In the genomic region with DNA sequence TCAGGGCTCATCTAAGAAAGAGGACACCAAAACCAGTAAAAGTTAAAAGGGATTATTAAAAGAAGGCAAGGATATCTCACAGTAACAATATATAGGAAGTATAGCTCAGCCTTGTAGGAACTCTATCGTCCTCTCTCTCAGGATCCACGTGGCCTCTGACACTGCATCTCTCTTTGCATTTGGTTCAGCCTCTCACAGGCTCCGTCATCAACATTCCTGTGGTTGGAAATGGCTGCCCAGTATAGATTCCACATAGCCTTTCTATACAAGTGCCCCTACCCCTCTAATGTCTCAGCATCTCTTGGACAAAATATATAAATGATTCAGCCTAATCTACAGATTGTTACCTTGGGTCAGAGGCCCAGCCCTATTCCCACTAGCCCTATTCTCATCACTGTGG, we compare ENCODE assay signal across 21 cellular contexts.
DNase-seq lines count a peak whose midpoint lies in the region; ATAC-seq and TF ChIP-seq lines count a peak whose summit lies in the region.
"Had no signal": no experiment of that assay in that cellular context is flagged by ENCODE, and none has a peak within 500 bp of the region (broad histone marks: within the 10 kb centered on the region; RNA-seq: fewer than 3 reads in every experiment).

No MANE protein-coding gene starts in this region.

- H3K9ac ChIP-seq in H9 (ENCODE audit: extremely low read depth, insufficient read length, low read length), result no peak overlapping the region

- no peaks in the 10 kb centered on the region for H3K79me1 ChIP-seq in H9 (ENCODE audit: insufficient read depth, low read depth, low read length, poor library complexity, severe bottlenecking)

- DNase-seq in A172 (ENCODE audit: low spot score) (peak; percentile 19), H4 (ENCODE audit: low spot score) (peak; percentile 65), RPMI7951 (ENCODE audit: low read depth) (peak; percentile 16), fibroblast of peridontal ligament (ENCODE audit: extremely low read depth) (peak; percentile 8), H9 (no peak), tibial nerve (ENCODE audit: low spot score in 2 of 2) (no peak), thyroid gland (no peak)
- DNase-seq: GOT3; KG1; NCI-H1092 treated with DMSO at 0.1 percent for 48 hours; NCI-H2029 treated with DMSO at 0.1 percent for 48 hours; NCI-H226; NCI-H510A treated with DMSO at 0.1 percent for 48 hours; NCI-H748 treated with DMSO at 0.1 percent for 48 hours; NK-92 treated with Interleukin-12 subunit alpha and Interleukin-12 subunit beta, amount 100 ng/mL, for 24 hours; Peyer's patch; SW 1271 had no signal

- no peaks in the 10 kb centered on the region for H3K27me3 ChIP-seq in H9 (ENCODE audit: insufficient read depth, low read length)
- no peaks in the 10 kb centered on the region for H3K27me3 ChIP-seq in tibial nerve
- H3K27me3 ChIP-seq in thyroid gland, result no peaks in the 10 kb centered on the region
- H3K27me3 ChIP-seq: Peyer's patch had no signal

- H2BK20ac ChIP-seq in H9 (ENCODE audit: low read depth, low read length, poor library complexity, severe bottlenecking), result no peak overlapping the region

- no CpG with 5 or more reads among the region's 3 CpGs for WGBS in H9 (ENCODE audit: extremely low coverage, insufficient read length, low lambda C conversion rate)
- 42 to 47% methylated on average over 3 of the region's 3 CpGs for WGBS in tibial nerve, 2 donors
- 60 to 62% methylated on average over 3 of the region's 3 CpGs for WGBS in thyroid gland, 2 donors

- H3K36me3 ChIP-seq in tibial nerve (no peaks in the 10 kb centered on the region), thyroid gland (no peaks in the 10 kb centered on the region)
- H3K36me3 ChIP-seq: Peyer's patch, SJSA1 had no signal

- no peak overlapping the region for H3K18ac ChIP-seq in H9 (ENCODE audit: insufficient read length, low read depth, low read length)

- H4K8ac ChIP-seq in H9 (replicated peaks; ENCODE audit: insufficient read length, low read depth, low read length), result no peak overlapping the region

- H3K4me3 ChIP-seq in tibial nerve, result no peak overlapping the region
- no peak overlapping the region for H3K4me3 ChIP-seq in thyroid gland (replicated peaks in 1 of 3)
- H3K4me3 ChIP-seq: GM12878, Peyer's patch, SJSA1 had no signal

- H3K4me1 Mint-ChIP-seq in H9, result peaks cover 0 to 4% of the 10 kb centered on the region in 2 experiments; a peak in 1 of 4 replicates

- H3K14ac ChIP-seq in H9 (ENCODE audit: insufficient read depth, low read length), result no peak overlapping the region

- H3K4ac ChIP-seq in H9 (ENCODE audit: low read depth, low read length), result no peak overlapping the region

- no peak overlapping the region for H4K5ac ChIP-seq in H9 (ENCODE audit: insufficient read length, low read depth, low read length)

- no peak for TF ChIP-seq CTCF in H9 (conservative IDR thresholded peaks at IDR 0.05)
- TF ChIP-seq CTCF in tibial nerve (IDR thresholded peaks at IDR 0.05), result no peak
- no peak for TF ChIP-seq CTCF in thyroid gland (IDR thresholded peaks at IDR 0.05)

- H3K9me3 ChIP-seq in H9 (ENCODE audit: control insufficient read depth, low read depth, low read length) (no peaks in the 10 kb centered on the region), tibial nerve (no peaks in the 10 kb centered on the region), thyroid gland (no peaks in the 10 kb centered on the region)
- H3K9me3 ChIP-seq: Peyer's patch, SJSA1 had no signal

- H3K9me3 Mint-ChIP-seq in H9, result no peaks in the 10 kb centered on the region

- H3K56ac ChIP-seq in H9 (ENCODE audit: insufficient read length, low read depth, low read length), result no peak overlapping the region

- no peak for TF ChIP-seq EP300 in tibial nerve (IDR thresholded peaks at IDR 0.05)

- H3K4me1 ChIP-seq in H9 (ENCODE audit: insufficient read depth, low read length), result no peaks in the 10 kb centered on the region
- H3K4me1 ChIP-seq in tibial nerve, result no peaks in the 10 kb centered on the region
- no peaks in the 10 kb centered on the region for H3K4me1 ChIP-seq in thyroid gland
- H3K4me1 ChIP-seq: Peyer's patch, SJSA1 had no signal

- no peak overlapping the region for H4K91ac ChIP-seq in H9 (ENCODE audit: insufficient read length, low read depth, low read length)

- intact Hi-C loops in thyroid gland (cut with DNase I), result no loop called here

- H3K27ac Mint-ChIP-seq in H9, result no peak overlapping the region

- no peak overlapping the region for H3K27ac ChIP-seq in H9 (ENCODE audit: insufficient read length, low read depth, low read length)
- H3K27ac ChIP-seq in tibial nerve, result no peak overlapping the region
- H3K27ac ChIP-seq in thyroid gland, result no peak overlapping the region
- H3K27ac ChIP-seq: C4-2B, Peyer's patch, SJSA1 had no signal

- no peaks in the 10 kb centered on the region for H3K36me3 Mint-ChIP-seq in H9 (ENCODE audit: insufficient read depth in 1 of 3, low read depth in 3 of 3)

- no peak for ATAC-seq in GM21529 (IDR thresholded peaks at IDR 0.05; ENCODE audit: unreplicated experiment)
- ATAC-seq: GM12878 had no signal

- H2BK15ac ChIP-seq in H9 (ENCODE audit: low read depth, low read length), result no peak overlapping the region

- no peak for TF ChIP-seq POLR2A in tibial nerve (IDR thresholded peaks at IDR 0.05)
- TF ChIP-seq POLR2A in thyroid gland (IDR thresholded peaks at IDR 0.05), result no peak

- H3K79me2 ChIP-seq in H9 (ENCODE audit: insufficient read depth, low read length), result no peaks in the 10 kb centered on the region

- H2AFZ ChIP-seq in H9 (ENCODE audit: low read length), result no peak overlapping the region

- H3T11ph ChIP-seq in H9 (ENCODE audit: low read length), result no peak overlapping the region

- H3K27me3 Mint-ChIP-seq in H9 (ENCODE audit: low read depth), result no peaks in the 10 kb centered on the region; the same call in 1 of the 2 replicates

- H2AK5ac ChIP-seq in H9 (ENCODE audit: insufficient read length, low read length), result no peak overlapping the region

- H3K23ac ChIP-seq in H9 (ENCODE audit: insufficient read length, low read depth, low read length), result no peak overlapping the region

- H3K4me3 Mint-ChIP-seq in H9, result no peak overlapping the region

- no peaks in the 10 kb centered on the region for H4K20me1 ChIP-seq in H9 (ENCODE audit: control insufficient read depth, insufficient read depth, insufficient read length)

- H2BK5ac ChIP-seq in H9 (ENCODE audit: insufficient read length, low read length), result no peak overlapping the region

- H2BK120ac ChIP-seq in H9 (ENCODE audit: low read depth, low read length, poor library complexity, severe bottlenecking), result no peak overlapping the region

- H3K4me2 ChIP-seq in H9 (ENCODE audit: insufficient read depth, insufficient read length, low read length), result no peak overlapping the region

- no peak overlapping the region for H2BK12ac ChIP-seq in H9 (ENCODE audit: insufficient read length, low read depth, low read length)

- no peaks in the 10 kb centered on the region for H3K23me2 ChIP-seq in H9 (ENCODE audit: insufficient read length, low read depth, low read length, poor library complexity, severe bottlenecking)

Comparison
In these comparisons a context has a peak if more than half of its experiments do, and no peak if none do; other contexts are left out.
1. DNase-seq: peak in A172 (single experiment), H4 (single experiment), RPMI7951 (single experiment) and fibroblast of peridontal ligament (single experiment); none in H9 (single experiment), tibial nerve (0 of 2) and thyroid gland (0 of 2).